15 cellular contexts compared by ENCODE assay signal in the genomic region with DNA sequence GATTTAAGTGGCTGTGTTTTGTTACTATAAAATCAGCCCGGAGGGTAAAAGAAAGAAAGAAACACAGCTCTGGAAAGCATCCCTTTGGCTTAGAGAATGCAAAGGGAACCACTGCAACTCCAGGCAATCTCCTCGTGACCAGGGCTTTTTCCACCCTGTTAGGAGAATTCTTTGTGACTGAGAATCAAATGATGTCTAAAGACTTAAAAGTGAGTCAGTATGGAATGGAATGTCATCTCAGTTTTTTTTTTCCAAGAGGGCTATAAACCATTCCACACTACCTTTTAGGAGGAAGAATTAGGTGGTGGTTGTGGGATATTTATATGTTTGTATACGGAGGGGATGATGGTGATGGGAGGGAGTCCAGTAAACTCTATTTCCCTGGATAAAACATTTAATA.
DNase-seq lines count a peak whose midpoint lies in the region; ATAC-seq and TF ChIP-seq lines count a peak whose summit lies in the region.
"Had no signal": no experiment of that assay in that cellular context is flagged by ENCODE, and none has a peak within 500 bp of the region (broad histone marks: within the 10 kb centered on the region; RNA-seq: fewer than 3 reads in every experiment).

No MANE protein-coding gene starts in this region.

- H3K27me3 ChIP-seq in kidney epithelial cell (ENCODE audit: control insufficient read depth, insufficient read depth, low read length) (no peaks in the 10 kb centered on the region), transverse colon (no peaks in the 10 kb centered on the region)
- H3K27me3 ChIP-seq: MG63, neural progenitor cell had no signal

- WGBS in transverse colon (ENCODE audit: low coverage in 1 of 2), 2 donors: 39 to 62% methylated on average over 3 of the region's 3 CpGs

- H3K36me3 ChIP-seq in kidney epithelial cell (ENCODE audit: control insufficient read depth, insufficient read depth, low read length): no peaks in the 10 kb centered on the region
- no peaks in the 10 kb centered on the region for H3K36me3 ChIP-seq in transverse colon
- H3K36me3 ChIP-seq: MG63, neural progenitor cell had no signal

- TF ChIP-seq CTCF in kidney epithelial cell (IDR thresholded peaks at IDR 0.05; ENCODE audit: insufficient read depth, low read length, poor library complexity, severe bottlenecking) (no peak), transverse colon (IDR thresholded peaks at IDR 0.05) (no peak)

- in situ Hi-C loops in transverse colon (cut with MboI; ENCODE audit: low pct_ligation_motif_present in 1 of 4, low pct_unique_long_range_greater_than_20kb in 1 of 4, low sequenced_read_pairs in 3 of 4): no loop called here

- intact Hi-C loops in transverse colon (cut with DNase I; ENCODE audit: low total_unique reads): no loop called here

- peaks cover 0 to 6% (median 2%) of the 10 kb centered on the region in 4 donors for H3K4me1 ChIP-seq in transverse colon
- H3K4me1 ChIP-seq: neural progenitor cell had no signal

- DNase-seq in HCEC 1CT (peak; percentile 83), astrocyte of the hippocampus (ENCODE audit: low read depth, low spot score) (peak; percentile 84), kidney epithelial cell (ENCODE audit: low read depth) (peak; percentile 18), transverse colon (no peak), DMS79 (lab: John Stamatoyannopoulos, UW) (no peak), NCI-H1092 treated with DMSO at 0.1 percent for 48 hours (lab: John Stamatoyannopoulos, UW) (no peak)
- DNase-seq: MG63; NCI-H345; stimulated activated CD4-positive, alpha-beta T cell treated with anti-CD3 and anti-CD28 coated beads, Interleukin-1b, Interleukin-23, amount 100 ng/mL, for 48 hours; stimulated activated naive CD4-positive, alpha-beta T cell treated with Interleukin-2 at 50 U/mL for 16 hours had no signal

- no peak for TF ChIP-seq EP300 in transverse colon (IDR thresholded peaks at IDR 0.05; ENCODE audit: low read depth)

- H3K27ac ChIP-seq in transverse colon: peak overlapping the region in 3 of 4 donors; percentile 1 to 69 (median 3)
- H3K27ac ChIP-seq: neural progenitor cell, RWPE1 had no signal

- no peak for ATAC-seq in HG02588 (IDR thresholded peaks at IDR 0.05; ENCODE audit: unreplicated experiment)
- no peak for ATAC-seq in GM19463 (IDR thresholded peaks at IDR 0.05; ENCODE audit: unreplicated experiment)
- ATAC-seq: HCT116 had no signal

- no peak for TF ChIP-seq POLR2A in transverse colon (IDR thresholded peaks at IDR 0.05)

- no peaks in the 10 kb centered on the region for H3K9me3 ChIP-seq in transverse colon
- H3K9me3 ChIP-seq: MG63 had no signal

- H3K4me3 ChIP-seq in kidney epithelial cell (ENCODE audit: low read depth, low read length): no peak overlapping the region
- H3K4me3 ChIP-seq in transverse colon: no peak overlapping the region
- H3K4me3 ChIP-seq: MG63, neural progenitor cell had no signal

Comparison
In these comparisons a context has a peak if more than half of its experiments do, and no peak if none do; other contexts are left out.
1. DNase-seq: peak in HCEC 1CT (single experiment), astrocyte of the hippocampus (single experiment) and kidney epithelial cell (single experiment); none in transverse colon (single experiment), DMS79 (single experiment) and NCI-H1092 treated with DMSO at 0.1 percent for 48 hours (single experiment).